9 cellular contexts compared by ENCODE assay signal in genomic region chr1:150236614-150236934, GRCh38. TPM values are rescaled to one million over a fixed set of nuclear protein-coding genes. Genes with fewer than 3 reads are reported as not detected.
DNase-seq lines count a peak whose midpoint lies in the region; ATAC-seq and TF ChIP-seq lines count a peak whose summit lies in the region.
"Had no signal": no experiment of that assay in that cellular context is flagged by ENCODE, and none has a peak within 500 bp of the region (broad histone marks: within the 10 kb centered on the region; RNA-seq: fewer than 3 reads in every experiment).

No MANE protein-coding gene starts in this region.

- no peaks in the 10 kb centered on the region for H3K9me3 ChIP-seq in CD8-positive, alpha-beta T cell (ENCODE audit: low read length)
- H3K9me3 ChIP-seq in esophagus squamous epithelium (no peaks in the 10 kb centered on the region), prostate gland (no peaks in the 10 kb centered on the region)

- H3K9me3 Mint-ChIP-seq in CD8-positive, alpha-beta T cell = no peaks in the 10 kb centered on the region

- TF ChIP-seq CTCF in CD8-positive, alpha-beta T cell (IDR thresholded peaks at IDR 0.05) = no peak
- TF ChIP-seq CTCF in esophagus squamous epithelium (IDR thresholded peaks at IDR 0.05) (no peak), prostate gland (IDR thresholded peaks at IDR 0.05) (no peak)

- no peaks in the 10 kb centered on the region for H3K36me3 ChIP-seq in CD8-positive, alpha-beta T cell (ENCODE audit: insufficient read depth, low read length)
- peaks cover 0 to under 1% (median 0%) of the 10 kb centered on the region in 3 donors for H3K36me3 ChIP-seq in esophagus squamous epithelium
- no peaks in the 10 kb centered on the region for H3K36me3 ChIP-seq in prostate gland

- peaks cover 7% of the 10 kb centered on the region for H3K36me3 Mint-ChIP-seq in CD8-positive, alpha-beta T cell

- H3K4me1 Mint-ChIP-seq in CD8-positive, alpha-beta T cell (ENCODE audit: low read depth) = peaks cover 18% of the 10 kb centered on the region

- no peaks in the 10 kb centered on the region for H3K27me3 Mint-ChIP-seq in CD8-positive, alpha-beta T cell (ENCODE audit: low read depth)

- no peak for ATAC-seq in CD8-positive, alpha-beta T cell
- ATAC-seq in HG03521 (IDR thresholded peaks at IDR 0.05; ENCODE audit: unreplicated experiment) (no peak), GM19351 (IDR thresholded peaks at IDR 0.05; ENCODE audit: unreplicated experiment) (no peak)

- H3K27ac Mint-ChIP-seq in CD8-positive, alpha-beta T cell = no peak overlapping the region

- H3K4me3 Mint-ChIP-seq in CD8-positive, alpha-beta T cell = no peak overlapping the region

- H3K27me3 ChIP-seq in CD8-positive, alpha-beta T cell (ENCODE audit: insufficient read depth, low read length) = no peaks in the 10 kb centered on the region
- no peaks in the 10 kb centered on the region for H3K27me3 ChIP-seq in esophagus squamous epithelium
- no peaks in the 10 kb centered on the region for H3K27me3 ChIP-seq in prostate gland (replicated peaks; ENCODE audit: insufficient read depth)

- intact Hi-C loops in CD8-positive, alpha-beta T cell (cut with DNase I, micrococcal nuclease) = loop anchor here (1.0 to 10.0 kb wide), 8 partner anchors 32 to 688 kb away; partner anchors contain the start of genes ENSA (in 2 of the 2), APH1A (in 1 of the 2), MRPS21 (in 1 of the 2) and PLEKHO1 (in 1 of the 2)
- intact Hi-C loops in esophagus squamous epithelium (cut with DNase I) = no loop called here
- intact Hi-C loops in prostate gland (cut with DNase I) = no loop called here
- intact Hi-C loops in posterior vena cava (cut with DNase I) = no loop called here

- no peak for DNase-seq in CD8-positive, alpha-beta T cell
- DNase-seq in NCI-H146 (lab: John Stamatoyannopoulos, UW) (peak; percentile 55), esophagus squamous epithelium (lab: John Stamatoyannopoulos, UW) (no peak), prostate gland (ENCODE audit: low spot score) (no peak), NCI-H1048 (lab: John Stamatoyannopoulos, UW) (no peak), posterior vena cava (ENCODE audit: low spot score) (no peak)

- POLR2A ChIA-PET in CD8-positive, alpha-beta T cell (lab: Charles Lee) = interaction anchor here (0.6 to 1.3 kb wide), 2 partner anchors 45 to 165 kb away, joined by 6 read pairs; no protein-coding TSS in a partner anchor

- peak overlapping the region; percentile 89 for H3K27ac ChIP-seq in CD8-positive, alpha-beta T cell (ENCODE audit: low read depth, low read length)
- H3K27ac ChIP-seq in esophagus squamous epithelium = peak overlapping the region; percentile 57 to 97 (median 79)
- peak overlapping the region in 1 of 2 donors; percentile 35 for H3K27ac ChIP-seq in prostate gland

- CTCF ChIA-PET in CD8-positive, alpha-beta T cell (lab: Charles Lee) = no interaction called here

- WGBS in esophagus squamous epithelium, 2 donors = 15 to 27% methylated on average over 6 to 7 of the region's 7 CpGs
- 14% methylated on average over 7 of the region's 7 CpGs for WGBS in prostate gland

- peaks cover 12% of the 10 kb centered on the region for H3K4me1 ChIP-seq in CD8-positive, alpha-beta T cell (ENCODE audit: insufficient read depth, low read length)
- peaks cover 5 to 27% (median 7%) of the 10 kb centered on the region in 3 donors for H3K4me1 ChIP-seq in esophagus squamous epithelium
- no peaks in the 10 kb centered on the region for H3K4me1 ChIP-seq in prostate gland (replicated peaks)

- TF ChIP-seq POLR2A in esophagus squamous epithelium (IDR thresholded peaks at IDR 0.05) = no peak
- TF ChIP-seq POLR2A in prostate gland (IDR thresholded peaks at IDR 0.05) = no peak

- peak overlapping the region; percentile 80 for H3K4me3 ChIP-seq in CD8-positive, alpha-beta T cell (ENCODE audit: low read depth, low read length)
- H3K4me3 ChIP-seq in esophagus squamous epithelium = peak overlapping the region; percentile 66 to 96 (median 88)
- peak overlapping the region; percentile 30 to 54 for H3K4me3 ChIP-seq in prostate gland

RNA-seq across cellular contexts. Expression of gene ANP32E, which starts 0.7 kb away (rescaled TPM):
- total RNA-seq in CD8-positive, alpha-beta T cell = 10 to 100 TPM; 30.6 to 35.0 TPM
- total RNA-seq in esophagus squamous epithelium (10 to 100 TPM in 3 of 4 donors, 1 to 10 TPM in 1; 8.8 to 23.6 (median 18.5) TPM), prostate gland (10 to 100 TPM in 1 of 2 donors, 1 to 10 TPM in 1; 9.8 to 13.5 TPM), posterior vena cava (10 to 100 TPM; 28.0 to 36.6 TPM)

RNA-seq across cellular contexts. Expression of gene CA14, which starts 21.0 kb away (rescaled TPM):
- not detected for total RNA-seq in CD8-positive, alpha-beta T cell
- total RNA-seq in esophagus squamous epithelium (not detected), prostate gland (1 to 10 TPM in 1 of 2 donors, under 1 TPM in 1; 0.36 to 3.3 TPM), posterior vena cava (not detected)
- total RNA-seq: omental fat pad had no signal

RNA-seq across cellular contexts. Expression of gene APH1A, which starts 32.2 kb away (rescaled TPM):
- 100 to 1,000 TPM; 124 to 134 TPM for total RNA-seq in CD8-positive, alpha-beta T cell
- 100 to 1,000 TPM in 1 of 4 donors, 10 to 100 TPM in 3; 94.0 to 112 (median 95.2) TPM for total RNA-seq in esophagus squamous epithelium
- 100 to 1,000 TPM; 122 to 130 TPM for total RNA-seq in prostate gland
- total RNA-seq in posterior vena cava = 10 to 100 TPM; 56.2 to 68.1 TPM

RNA-seq across cellular contexts. Expression of gene C1orf54, which starts 36.0 kb away (rescaled TPM):
- total RNA-seq in CD8-positive, alpha-beta T cell = 1 to 10 TPM; 2.6 to 5.7 TPM
- total RNA-seq in esophagus squamous epithelium = 10 to 100 TPM in 1 of 4 donors, 1 to 10 TPM in 2, not detected in 1; 2.3 to 17.2 (median 4.5) TPM
- 1 to 10 TPM; 1.4 to 8.2 TPM for total RNA-seq in prostate gland
- 10 to 100 TPM; 39.3 to 44.2 TPM for total RNA-seq in posterior vena cava

RNA-seq across cellular contexts. Expression of gene CIART, which starts 45.8 kb away (rescaled TPM):
- total RNA-seq in CD8-positive, alpha-beta T cell = 1 to 10 TPM; 2.0 to 2.3 TPM
- total RNA-seq in esophagus squamous epithelium = 1 to 10 TPM in 2 of 4 donors, under 1 TPM in 1, not detected in 1; 0.61 to 6.7 (median 2.5) TPM
- total RNA-seq in prostate gland = 10 to 100 TPM in 1 of 2 donors, 1 to 10 TPM in 1; 6.9 to 10.1 TPM
- 1 to 10 TPM; 6.7 to 9.1 TPM for total RNA-seq in posterior vena cava

Comparison
In these comparisons a context has a peak if more than half of its experiments do, and no peak if none do; other contexts are left out.
1. intact Hi-C loops: an anchor here in CD8-positive, alpha-beta T cell (1.0 to 10.0 kb wide); none called in esophagus squamous epithelium, prostate gland and posterior vena cava.